8 cellular contexts compared by ENCODE assay signal in the genomic region with DNA sequence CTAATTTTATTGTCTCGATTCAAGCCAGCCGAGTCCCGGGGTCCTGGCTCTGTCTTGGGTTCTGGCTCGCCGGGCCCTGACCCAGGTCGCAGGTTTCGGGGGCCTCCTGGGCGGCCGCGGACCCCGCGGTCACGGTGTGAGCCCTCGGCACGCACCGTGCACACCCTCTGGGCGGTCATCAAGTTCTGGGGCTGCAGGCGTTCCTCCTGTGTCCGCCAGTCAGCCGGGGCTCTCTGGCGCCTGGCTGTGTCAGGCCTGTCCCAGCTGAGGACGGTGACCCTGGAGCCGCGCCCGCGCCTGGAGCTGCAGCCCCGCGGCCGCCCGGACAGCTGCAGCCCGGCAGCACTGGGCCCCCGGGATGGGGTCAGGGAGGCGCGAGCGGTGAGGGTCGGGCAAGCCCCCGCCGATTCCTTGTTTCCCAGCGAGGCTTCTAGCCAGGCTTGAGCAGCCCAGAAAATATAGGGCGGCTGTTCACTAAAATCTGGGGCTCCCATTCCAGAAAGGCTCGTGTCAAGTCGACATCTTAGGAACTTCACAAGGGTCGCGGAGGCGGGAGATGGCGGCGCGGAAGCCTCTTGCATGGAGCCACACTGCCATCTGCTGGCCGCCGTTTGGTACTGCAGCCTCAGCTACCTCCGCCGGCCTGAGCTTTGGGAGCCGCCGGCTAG. TPM values are rescaled to one million over a fixed set of nuclear protein-coding genes. Genes with fewer than 3 reads are reported as not detected.
DNase-seq lines count a peak whose midpoint lies in the region; ATAC-seq and TF ChIP-seq lines count a peak whose summit lies in the region.

No MANE protein-coding gene starts in this region.

- 1 to 2% methylated on average over 54 of the region's 54 CpGs for WGBS in sigmoid colon, 2 donors

- peaks cover 1% of the 10 kb centered on the region for H3K79me2 ChIP-seq in DND-41 (ENCODE audit: insufficient read depth, low read length)

- in situ Hi-C loops in HAP-1 (cut with MboI; ENCODE audit: low sequenced_read_pairs) (loop anchor here (25.0 kb wide), 1 partner anchor 948 kb away; a partner anchor contains a TSS), astrocyte of the cerebellum (cut with HindIII; ENCODE audit: low sequenced_read_pairs) (loop anchor here (5.0 to 25.0 kb wide), 2 partner anchors 773 to 998 kb away; a partner anchor contains a TSS)

- no peaks in the 10 kb centered on the region for H4K20me1 ChIP-seq in DND-41 (ENCODE audit: insufficient read depth, low read length)

- no peaks in the 10 kb centered on the region for H3K36me3 ChIP-seq in DND-41 (ENCODE audit: insufficient read depth, low read length)
- peaks cover 30% of the 10 kb centered on the region for H3K36me3 ChIP-seq in HAP-1 (replicated peaks)
- no peaks in the 10 kb centered on the region for H3K36me3 ChIP-seq in sigmoid colon

- H3K4me2 ChIP-seq in DND-41 (ENCODE audit: insufficient read depth, low read length), result peak overlapping the region; percentile 93

- H3K27me3 ChIP-seq in DND-41 (ENCODE audit: insufficient read depth, low read length, poor library complexity) (no peaks in the 10 kb centered on the region), HAP-1 (ENCODE audit: low read depth) (no peaks in the 10 kb centered on the region), sigmoid colon (no peaks in the 10 kb centered on the region)

- TF ChIP-seq EP300 in sigmoid colon (IDR thresholded peaks at IDR 0.05), result no peak

- peak overlapping the region; percentile 80 for H3K27ac ChIP-seq in DND-41 (ENCODE audit: low read length)
- peak overlapping the region in 3 of 4 donors; percentile 97 to 98 (median 98) for H3K27ac ChIP-seq in sigmoid colon

- H3K4me1 ChIP-seq in DND-41 (ENCODE audit: insufficient read depth, low read length) (peaks cover 22% of the 10 kb centered on the region), HAP-1 (peaks cover 30% of the 10 kb centered on the region), sigmoid colon (peaks cover 0 to 44% (median 40%) of the 10 kb centered on the region in 4 donors)

- TF ChIP-seq CTCF in DND-41 (IDR thresholded peaks at IDR 0.05; ENCODE audit: borderline replicate concordance, extremely low read depth, low read length, poor library complexity, severe bottlenecking) (peak; percentile 98), astrocyte of the cerebellum (IDR thresholded peaks at IDR 0.05; ENCODE audit: low read depth, low read length, missing control alignments) (peak; percentile 92), sigmoid colon (IDR thresholded peaks at IDR 0.05) (peak; percentile 98 to 100 (median 99))

- ATAC-seq in DND-41 (ENCODE audit: insufficient read depth, low read depth) (peak; percentile 78), GM21528 (IDR thresholded peaks at IDR 0.05; ENCODE audit: low FRiP score, unreplicated experiment) (no peak)

- intact Hi-C loops in sigmoid colon (cut with DNase I), result loop anchor here (1.0 to 2.0 kb wide), 3 partner anchors 474 to 960 kb away; a partner anchor contains a TSS

- H2AFZ ChIP-seq in DND-41 (ENCODE audit: low read depth, low read length), result peak overlapping the region; percentile 97

- DNase-seq in DND-41, result peak; percentile 87
- peak; percentile 84 to 94 for DNase-seq in HAP-1 (ENCODE audit: low spot score in 2 of 2)
- DNase-seq in NCI-H146 (lab: John Stamatoyannopoulos, UW), result peak; percentile 85
- peak; percentile 57 for DNase-seq in T1000 (lab: John Stamatoyannopoulos, UW)
- DNase-seq in astrocyte of the cerebellum (ENCODE audit: low read depth), result peak; percentile 59
- peak in 50 of 51 donors; percentile 6 to 84 (median 64) for DNase-seq in hypothalamus (lab: John Stamatoyannopoulos, UW)
- peak; percentile 94 for DNase-seq in sigmoid colon

- H3K4me3 ChIP-seq in DND-41 (ENCODE audit: low read depth in 1 of 2, low read length in 2 of 2) (peak overlapping the region; percentile 15 to 64; a peak in 3 of 4 replicates), HAP-1 (peak overlapping the region; percentile 70), astrocyte of the cerebellum (ENCODE audit: low read depth, low read length) (peak overlapping the region; percentile 43), sigmoid colon (peak overlapping the region; percentile 38 to 85 (median 82))

- H3K9me3 ChIP-seq in DND-41 (ENCODE audit: insufficient read depth, low read length, severe bottlenecking) (no peaks in the 10 kb centered on the region), HAP-1 (no peaks in the 10 kb centered on the region), sigmoid colon (no peaks in the 10 kb centered on the region)

- H3K9ac ChIP-seq in DND-41 (ENCODE audit: low read depth, low read length), result peak overlapping the region; percentile 68

- TF ChIP-seq POLR2A in sigmoid colon (IDR thresholded peaks at IDR 0.05), result no peak

RNA-seq across cellular contexts. Expression of a gene that starts 4.2 kb away (rescaled TPM):
- total RNA-seq in sigmoid colon, result 1 to 10 TPM; 4.7 to 9.1 (median 7.3) TPM
- polyA plus RNA-seq in sigmoid colon, result 10 to 100 TPM; 18.0 to 23.9 (median 18.0) TPM

RNA-seq across cellular contexts. Expression of a gene that starts 4.7 kb away (rescaled TPM):
- total RNA-seq in sigmoid colon, result 10 to 100 TPM; 13.0 to 35.7 (median 18.2) TPM
- 10 to 100 TPM; 21.4 to 22.4 (median 21.6) TPM for polyA plus RNA-seq in sigmoid colon

RNA-seq across cellular contexts. Expression of a gene that starts 8.3 kb away (rescaled TPM):
- total RNA-seq in sigmoid colon, result 10 to 100 TPM in 2 of 4 donors, 1 to 10 TPM in 2; 4.9 to 20.8 (median 12.0) TPM
- polyA plus RNA-seq in sigmoid colon, result 10 to 100 TPM in 2 of 3 donors, 1 to 10 TPM in 1; 3.9 to 15.6 (median 10.3) TPM

RNA-seq across cellular contexts. Expression of a gene that starts 13.1 kb away (rescaled TPM):
- 1 to 10 TPM; 4.2 to 10.0 (median 4.5) TPM for total RNA-seq in sigmoid colon
- 1 to 10 TPM in 2 of 3 donors, not detected in 1; 1.6 to 8.1 TPM for polyA plus RNA-seq in sigmoid colon

RNA-seq across cellular contexts. Expression of a gene that starts 13.4 kb away (rescaled TPM):
- 10 to 100 TPM; 55.1 to 64.0 (median 59.5) TPM for total RNA-seq in sigmoid colon
- polyA plus RNA-seq in sigmoid colon, result 10 to 100 TPM; 22.2 to 25.0 (median 22.8) TPM
